8 cellular contexts compared by ENCODE assay signal in genomic region chr12:47222960-47223847, GRCh38.
DNase-seq lines count a peak whose midpoint lies in the region; ATAC-seq and TF ChIP-seq lines count a peak whose summit lies in the region.

No MANE protein-coding gene starts in this region.

- TF ChIP-seq EP300 in tibial nerve (IDR thresholded peaks at IDR 0.05), result no peak

- DNase-seq in activated CD8-positive, alpha-beta memory T cell treated with anti-CD3 and anti-CD28 coated beads, Interleukin-2, amount 10 ng/mL, durations not matched to agents 7 days and 5 days, result no peak
- DNase-seq in activated CD8-positive, alpha-beta memory T cell treated with anti-CD3 and anti-CD28 coated beads, Interleukin-2, amount 50 U/mL, for 4 hours, result no peak
- peak; percentile 67 for DNase-seq in amniotic epithelial cell (ENCODE audit: low read depth)
- no peak for DNase-seq in left colon
- DNase-seq in tibial nerve (ENCODE audit: low spot score in 2 of 2), result no peak
- DNase-seq in NCI-H2081 (lab: John Stamatoyannopoulos, UW), result no peak

- no peaks in the 10 kb centered on the region for H3K27me3 ChIP-seq in tibial nerve

- peaks cover 0 to 10% (median 4%) of the 10 kb centered on the region in 4 donors for H3K4me1 ChIP-seq in tibial nerve

- peaks cover 69% of the 10 kb centered on the region for H3K4me1 Mint-ChIP-seq in activated CD8-positive, alpha-beta memory T cell treated with anti-CD3 and anti-CD28 coated beads, Interleukin-2, amount 10 ng/mL, durations not matched to agents 7 days and 5 days

- H3K27ac Mint-ChIP-seq in activated CD8-positive, alpha-beta memory T cell treated with anti-CD3 and anti-CD28 coated beads, Interleukin-2, amount 10 ng/mL, durations not matched to agents 7 days and 5 days, result peak overlapping the region; percentile 90

- CTCF ChIA-PET in activated CD8-positive, alpha-beta memory T cell treated with anti-CD3 and anti-CD28 coated beads, Interleukin-2, amount 10 ng/mL, durations not matched to agents 7 days and 5 days (lab: Charles Lee), result interaction anchor here (2.0 kb wide), 1 partner anchor 151 kb away, joined by 6 read pairs; no protein-coding TSS in a partner anchor

- H3K9me3 Mint-ChIP-seq in activated CD8-positive, alpha-beta memory T cell treated with anti-CD3 and anti-CD28 coated beads, Interleukin-2, amount 10 ng/mL, durations not matched to agents 7 days and 5 days (ENCODE audit: low read depth), result no peaks in the 10 kb centered on the region

- ATAC-seq in activated CD8-positive, alpha-beta memory T cell treated with anti-CD3 and anti-CD28 coated beads, Interleukin-2, amount 10 ng/mL, durations not matched to agents 7 days and 5 days, result no peak
- ATAC-seq in left colon, result peak; percentile 54
- no peak for ATAC-seq in GM18873 (IDR thresholded peaks at IDR 0.05; ENCODE audit: low FRiP score, unreplicated experiment)
- no peak for ATAC-seq in HG03442 (IDR thresholded peaks at IDR 0.05; ENCODE audit: unreplicated experiment)

- H3K27ac ChIP-seq in tibial nerve, result peak overlapping the region in 3 of 4 donors; percentile 9 to 41 (median 29)

- 35 to 50% methylated on average over 8 of the region's 8 CpGs for WGBS in tibial nerve, 2 donors

- H3K36me3 Mint-ChIP-seq in activated CD8-positive, alpha-beta memory T cell treated with anti-CD3 and anti-CD28 coated beads, Interleukin-2, amount 10 ng/mL, durations not matched to agents 7 days and 5 days, result peaks cover 56% of the 10 kb centered on the region

- no peaks in the 10 kb centered on the region for H3K9me3 ChIP-seq in tibial nerve

- intact Hi-C loops in left colon (cut with DNase I, micrococcal nuclease), result no loop called here

- H3K4me3 ChIP-seq in tibial nerve, result peak overlapping the region in 1 of 4 donors; percentile 3

- no peak for TF ChIP-seq CTCF in tibial nerve (IDR thresholded peaks at IDR 0.05)

- peak overlapping the region; percentile 76 for H3K4me3 Mint-ChIP-seq in activated CD8-positive, alpha-beta memory T cell treated with anti-CD3 and anti-CD28 coated beads, Interleukin-2, amount 10 ng/mL, durations not matched to agents 7 days and 5 days

- TF ChIP-seq POLR2A in tibial nerve (IDR thresholded peaks at IDR 0.05), result no peak

- H3K36me3 ChIP-seq in tibial nerve, result no peaks in the 10 kb centered on the region

- H3K27me3 Mint-ChIP-seq in activated CD8-positive, alpha-beta memory T cell treated with anti-CD3 and anti-CD28 coated beads, Interleukin-2, amount 10 ng/mL, durations not matched to agents 7 days and 5 days, result no peaks in the 10 kb centered on the region
